7 cellular contexts compared by ENCODE assay signal in the genomic region with DNA sequence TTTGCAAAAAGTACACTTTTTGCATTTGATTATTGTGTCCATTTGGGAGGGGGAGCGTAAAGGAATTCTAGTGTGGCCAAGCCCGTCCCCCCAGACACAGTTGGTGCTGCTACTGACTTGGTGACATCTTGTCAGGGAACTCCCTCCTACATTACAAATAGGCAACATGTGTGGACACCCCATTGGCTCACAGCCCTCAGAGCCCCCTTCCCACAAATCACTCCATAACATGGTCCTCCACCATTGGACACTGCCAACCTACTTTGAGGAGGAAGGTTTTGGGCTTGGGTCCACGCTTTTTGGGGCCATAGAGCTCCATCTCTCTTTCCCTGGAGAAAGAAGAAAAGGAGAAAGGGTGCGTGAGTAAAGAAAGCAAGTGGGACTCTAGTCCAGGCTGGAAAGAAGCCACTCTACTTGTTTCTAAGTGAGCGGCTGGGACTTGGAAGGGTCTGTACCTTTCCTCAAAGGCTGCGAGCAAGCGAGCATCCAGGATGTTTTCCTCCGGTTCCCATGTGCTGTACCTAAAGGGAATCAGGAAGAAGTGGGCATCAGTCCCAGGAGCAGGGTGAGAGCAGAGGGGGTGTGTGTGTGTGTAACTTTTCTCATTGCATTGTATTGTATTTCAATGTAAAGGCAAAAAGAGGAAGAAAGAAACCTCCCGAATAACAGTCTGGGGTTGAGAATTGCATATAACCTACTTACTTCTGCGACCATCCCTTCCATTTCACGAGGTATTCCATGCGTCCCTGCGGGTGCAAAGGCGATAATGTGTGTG. TPM values are rescaled to one million over a fixed set of nuclear protein-coding genes. Genes with fewer than 3 reads are reported as not detected.
DNase-seq lines count a peak whose midpoint lies in the region; TF ChIP-seq lines count a peak whose summit lies in the region.

No MANE protein-coding gene starts in this region.

- H3K9ac ChIP-seq in H9 (ENCODE audit: extremely low read depth, insufficient read length, low read length) (no peak overlapping the region), smooth muscle cell (ENCODE audit: low read depth) (no peak overlapping the region)

- H2BK20ac ChIP-seq in H9 (ENCODE audit: low read depth, low read length, poor library complexity, severe bottlenecking), result no peak overlapping the region

- H3K27me3 Mint-ChIP-seq in H9 (ENCODE audit: low read depth), result peaks cover 92% of the 10 kb centered on the region
- peaks cover 32% of the 10 kb centered on the region for H3K27me3 Mint-ChIP-seq in glutamatergic neuron (ENCODE audit: unreplicated experiment)

- no peak overlapping the region for H4K8ac ChIP-seq in H9 (replicated peaks; ENCODE audit: insufficient read length, low read depth, low read length)

- H3K36me3 Mint-ChIP-seq in H9 (ENCODE audit: insufficient read depth in 1 of 3, low read depth in 3 of 3) (peaks cover 0 to 1% (median 0%) of the 10 kb centered on the region in 3 experiments; a peak in 2 of 7 replicates), glutamatergic neuron (ENCODE audit: unreplicated experiment) (peaks cover 4% of the 10 kb centered on the region)

- no peak overlapping the region for H3T11ph ChIP-seq in H9 (ENCODE audit: low read length)

- H3K23ac ChIP-seq in H9 (ENCODE audit: insufficient read length, low read depth, low read length), result no peak overlapping the region

- H4K91ac ChIP-seq in H9 (ENCODE audit: insufficient read length, low read depth, low read length), result no peak overlapping the region

- H3K27ac Mint-ChIP-seq in H9, result peak overlapping the region in 1 of 3 experiments; percentile 59; a peak in 1 of 7 replicates
- H3K27ac Mint-ChIP-seq in glutamatergic neuron (ENCODE audit: unreplicated experiment), result peak overlapping the region; percentile 48

- H3K4me3 Mint-ChIP-seq in H9 (peak overlapping the region; percentile 68 to 83), glutamatergic neuron (ENCODE audit: unreplicated experiment) (peak overlapping the region; percentile 89)

- no peak overlapping the region for H3K14ac ChIP-seq in H9 (ENCODE audit: insufficient read depth, low read length)

- no peak overlapping the region for H3K4ac ChIP-seq in H9 (ENCODE audit: low read depth, low read length)

- H2AFZ ChIP-seq in H9 (ENCODE audit: low read length) (no peak overlapping the region), smooth muscle cell (ENCODE audit: low read depth) (no peak overlapping the region)

- no peak overlapping the region for H2BK12ac ChIP-seq in H9 (ENCODE audit: insufficient read length, low read depth, low read length)

- WGBS in H9 (ENCODE audit: extremely low coverage, insufficient read length, low lambda C conversion rate), result no CpG with 5 or more reads among the region's 14 CpGs
- WGBS in smooth muscle cell (ENCODE audit: low lambda C conversion rate), result 36% methylated on average over 14 of the region's 14 CpGs

- H3K4me1 ChIP-seq in H9 (ENCODE audit: insufficient read depth, low read length) (no peaks in the 10 kb centered on the region), SJCRH30 (peaks cover 19% of the 10 kb centered on the region), smooth muscle cell (ENCODE audit: low read depth) (peaks cover 65% of the 10 kb centered on the region)

- DNase-seq in H9, result no peak
- no peak for DNase-seq in SJCRH30
- DNase-seq in glutamatergic neuron, result no peak
- no peak for DNase-seq in smooth muscle cell (lab: John Stamatoyannopoulos, UW; ENCODE audit: unreplicated experiment)
- no peak for DNase-seq in nucleus accumbens (lab: John Stamatoyannopoulos, UW)
- no peak for DNase-seq in stimulated activated CD4-positive, alpha-beta T cell treated with anti-CD3 and anti-CD28 coated beads, Interleukin-4, amount 100 ng/mL, for 24 hours
- no peak for DNase-seq in activated naive CD4-positive, alpha-beta T cell treated with Interleukin-2 at 50 U/mL for 16 hours

- no peak overlapping the region for H2BK15ac ChIP-seq in H9 (ENCODE audit: low read depth, low read length)

- H3K56ac ChIP-seq in H9 (ENCODE audit: insufficient read length, low read depth, low read length), result no peak overlapping the region

- H2BK5ac ChIP-seq in H9 (ENCODE audit: insufficient read length, low read length), result no peak overlapping the region

- no peak overlapping the region for H2BK120ac ChIP-seq in H9 (ENCODE audit: low read depth, low read length, poor library complexity, severe bottlenecking)

- TF ChIP-seq CTCF in H9 (conservative IDR thresholded peaks at IDR 0.05) (no peak), glutamatergic neuron (IDR thresholded peaks at IDR 0.05; ENCODE audit: partially characterized antibody, unreplicated experiment) (no peak), smooth muscle cell (IDR thresholded peaks at IDR 0.05; ENCODE audit: borderline replicate concordance, insufficient read depth, poor library complexity, severe bottlenecking) (no peak)

- H3K4me3 ChIP-seq in SJCRH30 (peak overlapping the region; percentile 85), smooth muscle cell (peak overlapping the region; percentile 76)

- peaks cover 3% of the 10 kb centered on the region; the same call in 1 of the 2 replicates for H3K36me3 ChIP-seq in SJCRH30
- H3K36me3 ChIP-seq in smooth muscle cell (ENCODE audit: low read depth), result no peaks in the 10 kb centered on the region

- peaks cover 17% of the 10 kb centered on the region for H3K23me2 ChIP-seq in H9 (ENCODE audit: insufficient read length, low read depth, low read length, poor library complexity, severe bottlenecking)

- H3K27me3 ChIP-seq in H9 (ENCODE audit: insufficient read depth, low read length), result peaks cover 77% of the 10 kb centered on the region
- peaks cover 32% of the 10 kb centered on the region for H3K27me3 ChIP-seq in SJCRH30
- peaks cover 55% of the 10 kb centered on the region for H3K27me3 ChIP-seq in smooth muscle cell (ENCODE audit: low read depth)

- H3K79me1 ChIP-seq in H9 (ENCODE audit: insufficient read depth, low read depth, low read length, poor library complexity, severe bottlenecking), result no peaks in the 10 kb centered on the region

- no peak overlapping the region for H2AK5ac ChIP-seq in H9 (ENCODE audit: insufficient read length, low read length)

- H3K9me3 ChIP-seq in H9 (ENCODE audit: control insufficient read depth, low read depth, low read length) (no peaks in the 10 kb centered on the region), SJCRH30 (replicated peaks) (no peaks in the 10 kb centered on the region), smooth muscle cell (replicated peaks; ENCODE audit: low read depth) (no peaks in the 10 kb centered on the region)

- H3K18ac ChIP-seq in H9 (ENCODE audit: insufficient read length, low read depth, low read length), result no peak overlapping the region

- H4K20me1 ChIP-seq in H9 (ENCODE audit: control insufficient read depth, insufficient read depth, insufficient read length) (no peaks in the 10 kb centered on the region), smooth muscle cell (ENCODE audit: low read depth) (peaks cover 11% of the 10 kb centered on the region)

- peaks cover 29 to 52% of the 10 kb centered on the region in 2 experiments for H3K4me1 Mint-ChIP-seq in H9
- H3K4me1 Mint-ChIP-seq in glutamatergic neuron (ENCODE audit: low read depth, unreplicated experiment), result peaks cover 24% of the 10 kb centered on the region

- H3F3A ChIP-seq in smooth muscle cell (ENCODE audit: low read depth), result peaks cover 12% of the 10 kb centered on the region

- no peak overlapping the region for H4K5ac ChIP-seq in H9 (ENCODE audit: insufficient read length, low read depth, low read length)

- H3K27ac ChIP-seq in H9 (ENCODE audit: insufficient read length, low read depth, low read length), result no peak overlapping the region
- H3K27ac ChIP-seq in SJCRH30, result no peak overlapping the region
- no peak overlapping the region for H3K27ac ChIP-seq in smooth muscle cell (ENCODE audit: low read depth)

- no peaks in the 10 kb centered on the region for H3K79me2 ChIP-seq in H9 (ENCODE audit: insufficient read depth, low read length)
- H3K79me2 ChIP-seq in smooth muscle cell (ENCODE audit: low read depth), result no peaks in the 10 kb centered on the region

- H3K9me3 Mint-ChIP-seq in H9, result peaks cover 2 to 7% of the 10 kb centered on the region in 2 experiments; a peak in 2 of 5 replicates
- H3K9me3 Mint-ChIP-seq in glutamatergic neuron (ENCODE audit: unreplicated experiment), result peaks cover 15% of the 10 kb centered on the region

- H3K4me2 ChIP-seq in H9 (ENCODE audit: insufficient read depth, insufficient read length, low read length) (peak overlapping the region; percentile 52), smooth muscle cell (peak overlapping the region; percentile 93)

RNA-seq across cellular contexts. Expression of gene CBX8, which starts 0.9 kb away (rescaled TPM):
- total RNA-seq in H9 (2021), result 1.2 and 2.9 TPM in 2 replicates
- total RNA-seq in SJCRH30 (2014; rRNA removed; shearing (Covaris generic)), result 8.2 and 11.3 TPM in 2 replicates
- total RNA-seq in glutamatergic neuron (ENCODE audit: unreplicated experiment), result 13.8 TPM
- total RNA-seq in smooth muscle cell, result 1.9 and 2.6 TPM in 2 replicates
- polyA plus RNA-seq in smooth muscle cell, result 4.3 and 9.0 TPM in 2 replicates

RNA-seq across cellular contexts. Expression of gene CBX2, which starts 18.0 kb away (rescaled TPM):
- total RNA-seq in H9 (2021) (77.4 and 79.4 TPM in 2 replicates), glutamatergic neuron (ENCODE audit: unreplicated experiment) (78.8 TPM), smooth muscle cell (4.0 and 7.3 TPM in 2 replicates)
- total RNA-seq in SJCRH30 (2014; rRNA removed; shearing (Covaris generic)), result 88.0 and 90.0 TPM in 2 replicates
- polyA plus RNA-seq in smooth muscle cell, result 10.1 and 11.0 TPM in 2 replicates

RNA-seq across cellular contexts. Expression of gene CBX4, which starts 43.3 kb away (rescaled TPM):
- total RNA-seq in H9 (2021) (5.1 and 6.2 TPM in 2 replicates), glutamatergic neuron (ENCODE audit: unreplicated experiment) (19.3 TPM), smooth muscle cell (17.3 and 17.4 TPM in 2 replicates)
- 26.3 and 30.2 TPM in 2 replicates for total RNA-seq in SJCRH30 (2014; rRNA removed; shearing (Covaris generic))
- 44.6 and 47.2 TPM in 2 replicates for polyA plus RNA-seq in smooth muscle cell
